In genomic region chr2:212777020-212777491, GRCh38 we compare ENCODE assay signal across 8 cellular contexts.
A peak's percentile ranks its signal among the peaks of the same experiment; 100 is the strongest.
DNase-seq lines count a peak whose midpoint lies in the region; ATAC-seq, FAIRE-seq and TF ChIP-seq lines count a peak whose summit lies in the region.

No MANE protein-coding gene starts in this region.

- WGBS in esophagus squamous epithelium, 2 donors: 3 to 10% methylated on average over 3 of the region's 3 CpGs
- WGBS in pancreas, 2 donors: 3 to 5% methylated on average over 3 of the region's 3 CpGs

- H3K4me3 ChIP-seq in SK-N-MC: peak overlapping the region; percentile 39
- no peak overlapping the region for H3K4me3 ChIP-seq in esophagus squamous epithelium
- no peak overlapping the region for H3K4me3 ChIP-seq in pancreas

- no peaks in the 10 kb centered on the region for H3K36me3 Mint-ChIP-seq in activated T-cell treated with anti-CD3 and anti-CD28 coated beads, Interleukin-2, amount 50 U/mL, for 24 hours (ENCODE audit: low read depth)

- H3K4me3 Mint-ChIP-seq in activated T-cell treated with anti-CD3 and anti-CD28 coated beads, Interleukin-2, amount 50 U/mL, for 24 hours: no peak overlapping the region

- DNase-seq in ELF-1 (ENCODE audit: low read depth, low spot score) (peak; percentile 52), SK-N-MC (ENCODE audit: low read depth, low spot score) (no peak), esophagus squamous epithelium (lab: John Stamatoyannopoulos, UW) (no peak), pancreas (no peak), hepatic stellate cell (ENCODE audit: low spot score) (no peak)
- DNase-seq in activated T-cell treated with anti-CD3 and anti-CD28 coated beads, Interleukin-2, amount 50 U/mL, for 24 hours: no peak

- TF ChIP-seq CTCF in esophagus squamous epithelium (IDR thresholded peaks at IDR 0.05): peak; percentile 41 to 78 (median 56)
- TF ChIP-seq CTCF in pancreas (IDR thresholded peaks at IDR 0.05): peak in 3 of 4 donors; percentile 44 to 58 (median 45)

- intact Hi-C loops in esophagus squamous epithelium (cut with DNase I): loop anchor here (10.0 kb wide), 1 partner anchor 378 kb away; the partner anchor contains the start of gene IKZF2
- intact Hi-C loops in pancreas (cut with DNase I): loop anchor here in 2 of 3 donors (5.0 to 10.0 kb wide), 2 partner anchors 375 to 378 kb away; partner anchors contain the start of gene IKZF2 (in 2 of the 2)

- H3K4me1 Mint-ChIP-seq in activated T-cell treated with anti-CD3 and anti-CD28 coated beads, Interleukin-2, amount 50 U/mL, for 24 hours (ENCODE audit: low read depth): no peaks in the 10 kb centered on the region

- H3K9me3 ChIP-seq in KOPT-K1 (ENCODE audit: insufficient read depth, low read length, poor library complexity, severe bottlenecking) (no peaks in the 10 kb centered on the region), SK-N-MC (ENCODE audit: low read depth, low read length) (no peaks in the 10 kb centered on the region), esophagus squamous epithelium (no peaks in the 10 kb centered on the region), pancreas (no peaks in the 10 kb centered on the region)

- H3K27me3 ChIP-seq in esophagus squamous epithelium (no peaks in the 10 kb centered on the region), pancreas (no peaks in the 10 kb centered on the region)

- FAIRE-seq in pancreas (lab: Jason Lieb, UNC): peak; percentile 75

- no peak overlapping the region for H3K27ac Mint-ChIP-seq in activated T-cell treated with anti-CD3 and anti-CD28 coated beads, Interleukin-2, amount 50 U/mL, for 24 hours

- H3K27ac ChIP-seq in KOPT-K1 (ENCODE audit: low read depth, low read length, poor library complexity, severe bottlenecking): peak overlapping the region; percentile 78
- peak overlapping the region; percentile 35; the same call in 1 of the 2 replicates for H3K27ac ChIP-seq in SK-N-MC
- H3K27ac ChIP-seq in esophagus squamous epithelium: no peak overlapping the region
- no peak overlapping the region for H3K27ac ChIP-seq in pancreas

- ATAC-seq in GM21381 (IDR thresholded peaks at IDR 0.05; ENCODE audit: unreplicated experiment) (peak; percentile 59), pancreas (peak in 3 of 4 donors; percentile 56 to 79 (median 76))

- H3K36me3 ChIP-seq in KOPT-K1 (ENCODE audit: insufficient read depth, low read length): no peaks in the 10 kb centered on the region
- H3K36me3 ChIP-seq in SK-N-MC (ENCODE audit: insufficient read depth, low read length): no peaks in the 10 kb centered on the region
- H3K36me3 ChIP-seq in esophagus squamous epithelium: no peaks in the 10 kb centered on the region
- no peaks in the 10 kb centered on the region for H3K36me3 ChIP-seq in pancreas

- H3K4me1 ChIP-seq in esophagus squamous epithelium (peaks cover 0 to 8% (median 0%) of the 10 kb centered on the region in 3 donors), pancreas (no peaks in the 10 kb centered on the region)

- no peaks in the 10 kb centered on the region for H3K27me3 Mint-ChIP-seq in activated T-cell treated with anti-CD3 and anti-CD28 coated beads, Interleukin-2, amount 50 U/mL, for 24 hours

- no peak for TF ChIP-seq POLR2A in esophagus squamous epithelium (IDR thresholded peaks at IDR 0.05)

- H3K9ac ChIP-seq in SK-N-MC (ENCODE audit: insufficient read length): peak overlapping the region; percentile 6

- H3K9me3 Mint-ChIP-seq in activated T-cell treated with anti-CD3 and anti-CD28 coated beads, Interleukin-2, amount 50 U/mL, for 24 hours: no peaks in the 10 kb centered on the region

Comparison
In these comparisons a context has a peak if more than half of its experiments do, and no peak if none do; other contexts are left out.
1. H3K27ac ChIP-seq: peak in KOPT-K1 (single experiment) and SK-N-MC (single experiment); none in esophagus squamous epithelium (0 of 4) and pancreas (0 of 4).